Comparison of ENCODE assay signal across 19 cellular contexts in the genomic region with DNA sequence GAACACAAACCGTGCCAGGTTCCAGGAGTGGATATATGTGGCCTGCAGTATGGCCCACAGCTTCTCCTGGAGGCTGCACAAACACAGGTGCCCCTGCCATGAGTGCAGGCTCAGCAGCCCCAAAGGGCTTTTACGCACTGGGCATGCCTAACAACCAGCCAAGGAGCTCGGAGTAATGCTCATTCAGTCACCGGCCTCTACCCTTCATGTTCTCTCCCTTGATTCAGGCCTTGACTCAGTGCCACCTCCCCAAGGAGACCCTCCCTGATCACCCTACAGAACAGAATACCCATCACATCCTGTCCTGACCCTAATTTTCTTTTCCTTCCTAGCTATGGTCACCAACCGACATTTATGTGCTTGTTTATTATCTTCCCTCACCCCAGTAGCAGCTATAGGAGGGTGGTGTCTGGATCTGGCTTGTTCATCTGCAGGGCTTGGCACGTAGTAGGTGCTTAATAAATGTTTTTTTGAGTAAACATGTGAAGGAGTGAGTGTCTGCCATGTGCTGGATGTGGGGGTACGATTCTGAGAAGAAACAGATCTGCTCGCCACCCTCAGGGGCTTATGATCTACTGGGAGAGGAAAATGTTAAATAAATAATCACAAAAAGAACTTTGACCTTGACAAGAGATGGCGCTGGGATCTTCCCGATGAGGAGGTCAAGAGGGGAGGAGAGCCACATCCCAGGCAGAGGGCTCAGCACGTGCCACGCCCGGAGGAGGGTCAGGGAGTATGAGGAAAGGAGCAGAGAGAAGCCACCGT. TPM values are rescaled to one million over a fixed set of nuclear protein-coding genes. Genes with fewer than 3 reads are reported as not detected.
A peak's percentile ranks its signal among the peaks of the same experiment; 100 is the strongest.
DNase-seq lines count a peak whose midpoint lies in the region; ATAC-seq and TF ChIP-seq lines count a peak whose summit lies in the region.
"Had no signal": no experiment of that assay in that cellular context is flagged by ENCODE, and none has a peak within 500 bp of the region (broad histone marks: within the 10 kb centered on the region; RNA-seq: fewer than 3 reads in every experiment).

No MANE protein-coding gene starts in this region.

- H3K4me3 Mint-ChIP-seq in activated T-cell treated with anti-CD3 and anti-CD28 coated beads, Interleukin-2, amount 50 U/mL, for 72 hours = no peak overlapping the region
- H3K4me3 Mint-ChIP-seq in activated T-cell treated with anti-CD3 and anti-CD28 coated beads, Interleukin-2, amount 50 U/mL, for 4 hours = no peak overlapping the region
- H3K4me3 Mint-ChIP-seq in H9 (no peak overlapping the region), T-helper 17 cell (no peak overlapping the region)
- no peak overlapping the region for H3K4me3 Mint-ChIP-seq in CD4-positive, alpha-beta T cell
- H3K4me3 Mint-ChIP-seq: B cell; CD8-positive, alpha-beta T cell had no signal

- no peaks in the 10 kb centered on the region for H3K9me3 Mint-ChIP-seq in activated T-cell treated with anti-CD3 and anti-CD28 coated beads, Interleukin-2, amount 50 U/mL, for 72 hours
- no peaks in the 10 kb centered on the region for H3K9me3 Mint-ChIP-seq in activated T-cell treated with anti-CD3 and anti-CD28 coated beads, Interleukin-2, amount 50 U/mL, for 4 hours
- H3K9me3 Mint-ChIP-seq in H9 = no peaks in the 10 kb centered on the region; a peak in 1 of 5 replicates
- no peaks in the 10 kb centered on the region for H3K9me3 Mint-ChIP-seq in CD4-positive, alpha-beta T cell
- H3K9me3 Mint-ChIP-seq: CD8-positive, alpha-beta T cell had no signal

- no peak overlapping the region for H3K14ac ChIP-seq in H9 (ENCODE audit: insufficient read depth, low read length)

- H3K9me3 ChIP-seq in H9 (ENCODE audit: control insufficient read depth, low read depth, low read length) (no peaks in the 10 kb centered on the region), T-helper 17 cell (ENCODE audit: control insufficient read depth, low read length, poor library complexity, severe bottlenecking) (no peaks in the 10 kb centered on the region), right lobe of liver (no peaks in the 10 kb centered on the region), tibial nerve (no peaks in the 10 kb centered on the region)
- no peaks in the 10 kb centered on the region for H3K9me3 ChIP-seq in CD4-positive, alpha-beta T cell (ENCODE audit: control insufficient read depth, low read length)

- peak overlapping the region; percentile 72 for H3K27ac Mint-ChIP-seq in activated T-cell treated with anti-CD3 and anti-CD28 coated beads, Interleukin-2, amount 50 U/mL, for 72 hours
- peak overlapping the region in 2 of 3 experiments; percentile 21 to 69; a peak in 4 of 7 replicates for H3K27ac Mint-ChIP-seq in H9
- H3K27ac Mint-ChIP-seq in T-helper 17 cell = peak overlapping the region; percentile 3
- H3K27ac Mint-ChIP-seq in CD4-positive, alpha-beta T cell = no peak overlapping the region
- H3K27ac Mint-ChIP-seq: B cell; CD8-positive, alpha-beta T cell had no signal

- H3K4me1 Mint-ChIP-seq in activated T-cell treated with anti-CD3 and anti-CD28 coated beads, Interleukin-2, amount 50 U/mL, for 72 hours (ENCODE audit: low read depth) = peaks cover 23% of the 10 kb centered on the region
- H3K4me1 Mint-ChIP-seq in activated T-cell treated with anti-CD3 and anti-CD28 coated beads, Interleukin-2, amount 50 U/mL, for 4 hours (ENCODE audit: low read depth) = peaks cover 3% of the 10 kb centered on the region
- H3K4me1 Mint-ChIP-seq in H9 (peaks cover 13 to 25% of the 10 kb centered on the region in 2 experiments), T-helper 17 cell (peaks cover 21% of the 10 kb centered on the region)
- H3K4me1 Mint-ChIP-seq in CD4-positive, alpha-beta T cell (ENCODE audit: low read depth) = peaks cover 10% of the 10 kb centered on the region

- H2AFZ ChIP-seq in H9 (ENCODE audit: low read length) = no peak overlapping the region
- H2AFZ ChIP-seq: PC-9 had no signal

- H3K27ac ChIP-seq in H9 (ENCODE audit: insufficient read length, low read depth, low read length) (no peak overlapping the region), right lobe of liver (no peak overlapping the region), tibial nerve (no peak overlapping the region)
- no peak overlapping the region for H3K27ac ChIP-seq in CD4-positive, alpha-beta T cell (ENCODE audit: low read depth, low read length)
- H3K27ac ChIP-seq: PC-9, SK-N-MC had no signal

- no peak overlapping the region for H3K9ac ChIP-seq in H9 (ENCODE audit: extremely low read depth, insufficient read length, low read length)

- H3T11ph ChIP-seq in H9 (ENCODE audit: low read length) = no peak overlapping the region

- H3K79me2 ChIP-seq in H9 (ENCODE audit: insufficient read depth, low read length) = no peaks in the 10 kb centered on the region

- no peak overlapping the region for H2BK5ac ChIP-seq in H9 (ENCODE audit: insufficient read length, low read length)

- no peak for ATAC-seq in activated T-cell treated with anti-CD3 and anti-CD28 coated beads, Interleukin-2, amount 50 U/mL, for 72 hours (replicated peaks in 1 of 2)
- ATAC-seq in activated T-cell treated with anti-CD3 and anti-CD28 coated beads, Interleukin-2, amount 50 U/mL, for 4 hours = no peak
- ATAC-seq in T-helper 17 cell (no peak), right lobe of liver (peak in 3 of 4 donors; percentile 29 to 55 (median 41)), left lobe of liver (no peak)
- no peak for ATAC-seq in CD4-positive, alpha-beta T cell (ENCODE audit: poor library complexity)
- ATAC-seq: CD8-positive, alpha-beta T cell; Right ventricle myocardium inferior had no signal

- POLR2A ChIA-PET in CD4-positive, alpha-beta T cell (lab: Charles Lee) = interaction anchor here (1.0 kb wide), 1 partner anchor 21 kb away, joined by 3 read pairs; no protein-coding TSS in a partner anchor

- H3K36me3 ChIP-seq in right lobe of liver (peaks cover 0 to 37% (median 13%) of the 10 kb centered on the region in 4 donors), tibial nerve (peaks cover 0 to 91% (median 0%) of the 10 kb centered on the region in 3 donors)

- H3K23ac ChIP-seq in H9 (ENCODE audit: insufficient read length, low read depth, low read length) = no peak overlapping the region

- no peaks in the 10 kb centered on the region for H3K27me3 ChIP-seq in H9 (ENCODE audit: insufficient read depth, low read length)
- H3K27me3 ChIP-seq in right lobe of liver = no peaks in the 10 kb centered on the region
- no peaks in the 10 kb centered on the region for H3K27me3 ChIP-seq in CD4-positive, alpha-beta T cell (ENCODE audit: control insufficient read depth, insufficient read depth, low read length)
- H3K27me3 ChIP-seq in tibial nerve = no peaks in the 10 kb centered on the region

- H3K18ac ChIP-seq in H9 (ENCODE audit: insufficient read length, low read depth, low read length) = peak overlapping the region; percentile 5

- H4K20me1 ChIP-seq in H9 (ENCODE audit: control insufficient read depth, insufficient read depth, insufficient read length) = no peaks in the 10 kb centered on the region

- H2BK12ac ChIP-seq in H9 (ENCODE audit: insufficient read length, low read depth, low read length) = no peak overlapping the region

- H4K5ac ChIP-seq in H9 (ENCODE audit: insufficient read length, low read depth, low read length) = no peak overlapping the region

- no peaks in the 10 kb centered on the region for H3K23me2 ChIP-seq in H9 (ENCODE audit: insufficient read length, low read depth, low read length, poor library complexity, severe bottlenecking)

- no CpG with 5 or more reads among the region's 14 CpGs for WGBS in H9 (ENCODE audit: extremely low coverage, insufficient read length, low lambda C conversion rate)
- WGBS in right lobe of liver (ENCODE audit: insufficient coverage, low coverage, low lambda C conversion rate, missing lambda C conversion rate) = 45% methylated on average over 12 of the region's 14 CpGs
- 67 to 71% methylated on average over 14 of the region's 14 CpGs for WGBS in tibial nerve, 2 donors

- no peak for DNase-seq in activated T-cell treated with anti-CD3 and anti-CD28 coated beads, Interleukin-2, amount 50 U/mL, for 72 hours
- no peak for DNase-seq in activated T-cell treated with anti-CD3 and anti-CD28 coated beads, Interleukin-2, amount 50 U/mL, for 4 hours
- DNase-seq in H9 (no peak), T-helper 17 cell (no peak), right lobe of liver (no peak), tibial nerve (ENCODE audit: low spot score in 2 of 2) (no peak), left lobe of liver (ENCODE audit: low spot score) (no peak)
- no peak for DNase-seq in CD4-positive, alpha-beta T cell
- DNase-seq: CD8-positive, alpha-beta T cell; Kasumi-1; NCI-H1417; NCI-H1930; NCI-H2171 treated with DMSO at 0.1 percent for 48 hours; NCI-H774; PC-9 had no signal

- no peaks in the 10 kb centered on the region for H3K27me3 Mint-ChIP-seq in activated T-cell treated with anti-CD3 and anti-CD28 coated beads, Interleukin-2, amount 50 U/mL, for 72 hours (ENCODE audit: low read depth)
- no peaks in the 10 kb centered on the region for H3K27me3 Mint-ChIP-seq in activated T-cell treated with anti-CD3 and anti-CD28 coated beads, Interleukin-2, amount 50 U/mL, for 4 hours (ENCODE audit: low read depth)
- H3K27me3 Mint-ChIP-seq in H9 (ENCODE audit: low read depth) (no peaks in the 10 kb centered on the region), T-helper 17 cell (no peaks in the 10 kb centered on the region)
- H3K27me3 Mint-ChIP-seq in CD4-positive, alpha-beta T cell = no peaks in the 10 kb centered on the region
- H3K27me3 Mint-ChIP-seq: B cell had no signal

- H3K4me3 ChIP-seq in right lobe of liver = no peak overlapping the region
- H3K4me3 ChIP-seq in tibial nerve = no peak overlapping the region
- H3K4me3 ChIP-seq: PC-9, SK-N-MC had no signal

- no peak overlapping the region for H2BK20ac ChIP-seq in H9 (ENCODE audit: low read depth, low read length, poor library complexity, severe bottlenecking)

- no peak overlapping the region for H4K8ac ChIP-seq in H9 (replicated peaks; ENCODE audit: insufficient read length, low read depth, low read length)

- no peak overlapping the region for H2BK15ac ChIP-seq in H9 (ENCODE audit: low read depth, low read length)

- CTCF ChIA-PET in CD4-positive, alpha-beta T cell (lab: Charles Lee) = interaction anchor here (0.6 kb wide), 1 partner anchor 213 kb away, joined by 3 read pairs; no protein-coding TSS in a partner anchor

- H3K79me1 ChIP-seq in H9 (ENCODE audit: insufficient read depth, low read depth, low read length, poor library complexity, severe bottlenecking) = no peaks in the 10 kb centered on the region

- TF ChIP-seq POLR2A in right lobe of liver (IDR thresholded peaks at IDR 0.05) (no peak), tibial nerve (IDR thresholded peaks at IDR 0.05) (no peak)

- intact Hi-C loops in right lobe of liver (cut with DNase I) = no loop called here
- intact Hi-C loops in CD4-positive, alpha-beta T cell (cut with DNase I, micrococcal nuclease) = no loop called here

- H2AK5ac ChIP-seq in H9 (ENCODE audit: insufficient read length, low read length) = no peak overlapping the region

- H3K4ac ChIP-seq in H9 (ENCODE audit: low read depth, low read length) = no peak overlapping the region

- H3K4me2 ChIP-seq in H9 (ENCODE audit: insufficient read depth, insufficient read length, low read length) = no peak overlapping the region
- H3K4me2 ChIP-seq: PC-9 had no signal

- H2BK120ac ChIP-seq in H9 (ENCODE audit: low read depth, low read length, poor library complexity, severe bottlenecking) = no peak overlapping the region

- H3K4me1 ChIP-seq in H9 (ENCODE audit: insufficient read depth, low read length) (no peaks in the 10 kb centered on the region; the same call in 1 of the 2 replicates), right lobe of liver (no peaks in the 10 kb centered on the region), tibial nerve (no peaks in the 10 kb centered on the region)

- no peak overlapping the region for H4K91ac ChIP-seq in H9 (ENCODE audit: insufficient read length, low read depth, low read length)

- TF ChIP-seq EP300 in tibial nerve (IDR thresholded peaks at IDR 0.05) = no peak

- peaks cover 3 to 13% of the 10 kb centered on the region in 2 donors for H3K36me3 Mint-ChIP-seq in activated T-cell treated with anti-CD3 and anti-CD28 coated beads, Interleukin-2, amount 50 U/mL, for 72 hours (ENCODE audit: insufficient read depth in 2 of 2)
- H3K36me3 Mint-ChIP-seq in activated T-cell treated with anti-CD3 and anti-CD28 coated beads, Interleukin-2, amount 50 U/mL, for 4 hours (ENCODE audit: insufficient read depth) = peaks cover 19% of the 10 kb centered on the region
- H3K36me3 Mint-ChIP-seq in H9 (ENCODE audit: insufficient read depth in 1 of 3, low read depth in 3 of 3) = peaks cover 0 to 4% (median 0%) of the 10 kb centered on the region in 3 experiments; a peak in 1 of 7 replicates
- H3K36me3 Mint-ChIP-seq in T-helper 17 cell (ENCODE audit: low read depth) = peaks cover 16% of the 10 kb centered on the region
- H3K36me3 Mint-ChIP-seq in CD4-positive, alpha-beta T cell (ENCODE audit: low read depth) = peaks cover 63% of the 10 kb centered on the region

- H3K56ac ChIP-seq in H9 (ENCODE audit: insufficient read length, low read depth, low read length) = no peak overlapping the region

- no peak for TF ChIP-seq CTCF in H9 (conservative IDR thresholded peaks at IDR 0.05)
- no peak for TF ChIP-seq CTCF in right lobe of liver (IDR thresholded peaks at IDR 0.05)
- TF ChIP-seq CTCF in CD4-positive, alpha-beta T cell (IDR thresholded peaks at IDR 0.05) = no peak
- TF ChIP-seq CTCF in tibial nerve (IDR thresholded peaks at IDR 0.05) = no peak

RNA-seq across cellular contexts. Expression of a gene that starts 9.2 kb away (rescaled TPM):
- total RNA-seq in activated T-cell treated with anti-CD3 and anti-CD28 coated beads, Interleukin-2, amount 50 U/mL, for 72 hours = 10 to 100 TPM; 12.8 to 16.9 TPM
- 1 to 10 TPM; 4.2 to 4.9 (median 4.4) TPM for total RNA-seq in activated T-cell treated with anti-CD3 and anti-CD28 coated beads, Interleukin-2, amount 50 U/mL, for 4 hours
- 4.5 and 5.7 TPM in 2 replicates for total RNA-seq in H9 (2021)
- total RNA-seq in T-helper 17 cell = 1 to 10 TPM; 3.7 to 4.0 TPM
- 10 to 100 TPM in 4 of 6 experiments, 1 to 10 TPM in 2; 5.5 to 17.8 (median 12.9) TPM for total RNA-seq in right lobe of liver
- total RNA-seq in CD4-positive, alpha-beta T cell = 1 to 10 TPM; 3.6 to 4.1 TPM
- 1 to 10 TPM; 5.1 to 9.6 (median 8.6) TPM for total RNA-seq in tibial nerve
- 15.4 TPM for total RNA-seq in left lobe of liver

RNA-seq across cellular contexts. Expression of a gene that starts 20.9 kb away (rescaled TPM):
- 1 to 10 TPM; 3.0 to 3.3 TPM for total RNA-seq in activated T-cell treated with anti-CD3 and anti-CD28 coated beads, Interleukin-2, amount 50 U/mL, for 72 hours
- 1 to 10 TPM; 4.8 to 6.0 (median 5.2) TPM for total RNA-seq in activated T-cell treated with anti-CD3 and anti-CD28 coated beads, Interleukin-2, amount 50 U/mL, for 4 hours
- total RNA-seq in H9 (2021) (5.2 and 6.0 TPM in 2 replicates), T-helper 17 cell (1 to 10 TPM; 4.0 to 4.2 TPM), right lobe of liver (1 to 10 TPM in 5 of 6 experiments, under 1 TPM in 1; 0.99 to 2.0 (median 1.6) TPM), tibial nerve (1 to 10 TPM; 1.7 to 4.8 (median 2.1) TPM), left lobe of liver (1.5 TPM)
- total RNA-seq in CD4-positive, alpha-beta T cell = 1 to 10 TPM; 2.1 to 2.7 TPM

RNA-seq across cellular contexts. Expression of a gene that starts 24.7 kb away (rescaled TPM):
- 10 to 100 TPM; 64.5 to 81.5 TPM for total RNA-seq in activated T-cell treated with anti-CD3 and anti-CD28 coated beads, Interleukin-2, amount 50 U/mL, for 72 hours
- total RNA-seq in activated T-cell treated with anti-CD3 and anti-CD28 coated beads, Interleukin-2, amount 50 U/mL, for 4 hours = 10 to 100 TPM; 57.5 to 60.2 (median 57.6) TPM
- total RNA-seq in H9 (2021) (57.9 and 58.7 TPM in 2 replicates), T-helper 17 cell (10 to 100 TPM in 1 of 2 donors, 1 to 10 TPM in 1; 2.6 to 11.5 TPM), right lobe of liver (1 to 10 TPM in 2 of 6 experiments, under 1 TPM in 4; 0.24 to 8.8 (median 0.77) TPM), tibial nerve (1 to 10 TPM; 1.3 to 4.2 (median 1.8) TPM), left lobe of liver (0.60 TPM)
- total RNA-seq in CD4-positive, alpha-beta T cell = 1 to 10 TPM; 1.2 to 1.6 TPM

RNA-seq across cellular contexts. Expression of a gene that starts 36.6 kb away (rescaled TPM):
- 10 to 100 TPM; 18.5 to 18.8 TPM for total RNA-seq in activated T-cell treated with anti-CD3 and anti-CD28 coated beads, Interleukin-2, amount 50 U/mL, for 72 hours
- 10 to 100 TPM in 1 of 3 donors, 1 to 10 TPM in 2; 8.0 to 11.8 (median 9.7) TPM for total RNA-seq in activated T-cell treated with anti-CD3 and anti-CD28 coated beads, Interleukin-2, amount 50 U/mL, for 4 hours
- total RNA-seq in H9 (2021) = 51.5 and 57.7 TPM in 2 replicates
- total RNA-seq in T-helper 17 cell = 10 to 100 TPM; 10.2 to 12.2 TPM
- 10 to 100 TPM; 13.2 to 21.9 (median 19.2) TPM for total RNA-seq in right lobe of liver
- 1 to 10 TPM; 8.7 to 9.2 TPM for total RNA-seq in CD4-positive, alpha-beta T cell
- 100 to 1,000 TPM in 1 of 4 donors, 10 to 100 TPM in 3; 80.8 to 103 (median 91.5) TPM for total RNA-seq in tibial nerve
- 19.9 TPM for total RNA-seq in left lobe of liver

RNA-seq across cellular contexts. Expression of a gene that starts 44.1 kb away (rescaled TPM):
- 1 to 10 TPM; 1.4 to 1.8 TPM for total RNA-seq in activated T-cell treated with anti-CD3 and anti-CD28 coated beads, Interleukin-2, amount 50 U/mL, for 72 hours
- total RNA-seq in activated T-cell treated with anti-CD3 and anti-CD28 coated beads, Interleukin-2, amount 50 U/mL, for 4 hours = 1 to 10 TPM; 5.0 to 7.6 (median 6.9) TPM
- total RNA-seq in H9 (2021) (0.46 and 0.55 TPM in 2 replicates), T-helper 17 cell (1 to 10 TPM in 1 of 2 donors, under 1 TPM in 1; 0.89 to 1.2 TPM), right lobe of liver (1 to 10 TPM in 1 of 6 experiments, under 1 TPM in 4, not detected in 1; 0.20 to 1.1 (median 0.56) TPM), tibial nerve (1 to 10 TPM; 1.1 to 4.3 (median 3.8) TPM), left lobe of liver (0.20 TPM)
- total RNA-seq in CD4-positive, alpha-beta T cell = under 1 TPM; 0.28 to 0.55 TPM
- total RNA-seq: NCI-H460 had no signal

Comparison
In these comparisons a context has a peak if more than half of its experiments do, and no peak if none do; other contexts are left out.
1. ATAC-seq: peak in right lobe of liver (3 of 4); none in activated T-cell treated with anti-CD3 and anti-CD28 coated beads, Interleukin-2, amount 50 U/mL, for 72 hours (0 of 2), activated T-cell treated with anti-CD3 and anti-CD28 coated beads, Interleukin-2, amount 50 U/mL, for 4 hours (0 of 2), T-helper 17 cell (single experiment), CD4-positive, alpha-beta T cell (single experiment) and left lobe of liver (single experiment).